12 cellular contexts compared by ENCODE assay signal in genomic region chr17:73722163-73722562, GRCh38.
DNase-seq lines count a peak whose midpoint lies in the region; ATAC-seq lines count a peak whose summit lies in the region.
"Had no signal": no experiment of that assay in that cellular context is flagged by ENCODE, and none has a peak within 500 bp of the region (broad histone marks: within the 10 kb centered on the region; RNA-seq: fewer than 3 reads in every experiment).

No MANE protein-coding gene starts in this region.

- peaks cover 60% of the 10 kb centered on the region for H3K4me1 Mint-ChIP-seq in activated T-cell treated with anti-CD3 and anti-CD28 coated beads, Interleukin-2, amount 50 U/mL, for 24 hours (ENCODE audit: low read depth)
- H3K4me1 Mint-ChIP-seq in stimulated activated memory B cell treated with anti-CD40 and anti-IgM and Interleukin-4, amounts not matched to agents 10 μg/mL and 1 μg/mL and 100 μg/mL, for 72 hours = peaks cover 34% of the 10 kb centered on the region

- H3K27ac Mint-ChIP-seq in activated T-cell treated with anti-CD3 and anti-CD28 coated beads, Interleukin-2, amount 50 U/mL, for 24 hours = peak overlapping the region; percentile 88
- peak overlapping the region; percentile 69 for H3K27ac Mint-ChIP-seq in stimulated activated memory B cell treated with anti-CD40 and anti-IgM and Interleukin-4, amounts not matched to agents 10 μg/mL and 1 μg/mL and 100 μg/mL, for 72 hours

- no peaks in the 10 kb centered on the region for H3K27me3 Mint-ChIP-seq in activated T-cell treated with anti-CD3 and anti-CD28 coated beads, Interleukin-2, amount 50 U/mL, for 24 hours
- H3K27me3 Mint-ChIP-seq in stimulated activated memory B cell treated with anti-CD40 and anti-IgM and Interleukin-4, amounts not matched to agents 10 μg/mL and 1 μg/mL and 100 μg/mL, for 72 hours = peaks cover 16% of the 10 kb centered on the region

- peak overlapping the region; percentile 13 for H3K4me3 Mint-ChIP-seq in activated T-cell treated with anti-CD3 and anti-CD28 coated beads, Interleukin-2, amount 50 U/mL, for 24 hours
- no peak overlapping the region for H3K4me3 Mint-ChIP-seq in stimulated activated memory B cell treated with anti-CD40 and anti-IgM and Interleukin-4, amounts not matched to agents 10 μg/mL and 1 μg/mL and 100 μg/mL, for 72 hours

- peaks cover 3% of the 10 kb centered on the region for H3K9me3 Mint-ChIP-seq in activated T-cell treated with anti-CD3 and anti-CD28 coated beads, Interleukin-2, amount 50 U/mL, for 24 hours
- no peaks in the 10 kb centered on the region for H3K9me3 Mint-ChIP-seq in stimulated activated memory B cell treated with anti-CD40 and anti-IgM and Interleukin-4, amounts not matched to agents 10 μg/mL and 1 μg/mL and 100 μg/mL, for 72 hours

- peak; percentile 27 for DNase-seq in activated effector memory CD4-positive, alpha-beta T cell treated with Interleukin-2 at 50 U/mL for 16 hours
- no peak for DNase-seq in activated effector memory CD4-positive, alpha-beta T cell treated with anti-CD3 and anti-CD28 coated beads, Interleukin-2, amount 50 U/mL, for 16 hours
- DNase-seq in NCI-H524 treated with DMSO at 0.1 percent for 48 hours (lab: John Stamatoyannopoulos, UW) (peak; percentile 77), glomerular visceral epithelial cell (ENCODE audit: extremely low spot score) (no peak)
- peak; percentile 40 for DNase-seq in activated T-cell treated with anti-CD3 and anti-CD28 coated beads, Interleukin-2, amount 50 U/mL, for 24 hours
- DNase-seq: cortex of kidney, NCI-H1436, ovary, upper lobe of right lung had no signal

- no peaks in the 10 kb centered on the region for H3K36me3 Mint-ChIP-seq in activated T-cell treated with anti-CD3 and anti-CD28 coated beads, Interleukin-2, amount 50 U/mL, for 24 hours (ENCODE audit: low read depth)
- no peaks in the 10 kb centered on the region for H3K36me3 Mint-ChIP-seq in stimulated activated memory B cell treated with anti-CD40 and anti-IgM and Interleukin-4, amounts not matched to agents 10 μg/mL and 1 μg/mL and 100 μg/mL, for 72 hours

- peak; percentile 83 for ATAC-seq in stimulated activated memory B cell treated with anti-CD40 and anti-IgM and Interleukin-4, amounts not matched to agents 10 μg/mL and 1 μg/mL and 100 μg/mL, for 72 hours
- no peak for ATAC-seq in GM21447 (IDR thresholded peaks at IDR 0.05; ENCODE audit: unreplicated experiment)
- no peak for ATAC-seq in HG03135 (IDR thresholded peaks at IDR 0.05; ENCODE audit: unreplicated experiment)
- ATAC-seq: upper lobe of right lung had no signal

Comparison
In these comparisons a context has a peak if more than half of its experiments do, and no peak if none do; other contexts are left out.
1. DNase-seq: peak in activated effector memory CD4-positive, alpha-beta T cell treated with Interleukin-2 at 50 U/mL for 16 hours (single experiment), NCI-H524 treated with DMSO at 0.1 percent for 48 hours (single experiment) and activated T-cell treated with anti-CD3 and anti-CD28 coated beads, Interleukin-2, amount 50 U/mL, for 24 hours (single experiment); none in activated effector memory CD4-positive, alpha-beta T cell treated with anti-CD3 and anti-CD28 coated beads, Interleukin-2, amount 50 U/mL, for 16 hours (single experiment) and glomerular visceral epithelial cell (single experiment).